ENCODE assay signal across 1 cellular context in the genomic region with DNA sequence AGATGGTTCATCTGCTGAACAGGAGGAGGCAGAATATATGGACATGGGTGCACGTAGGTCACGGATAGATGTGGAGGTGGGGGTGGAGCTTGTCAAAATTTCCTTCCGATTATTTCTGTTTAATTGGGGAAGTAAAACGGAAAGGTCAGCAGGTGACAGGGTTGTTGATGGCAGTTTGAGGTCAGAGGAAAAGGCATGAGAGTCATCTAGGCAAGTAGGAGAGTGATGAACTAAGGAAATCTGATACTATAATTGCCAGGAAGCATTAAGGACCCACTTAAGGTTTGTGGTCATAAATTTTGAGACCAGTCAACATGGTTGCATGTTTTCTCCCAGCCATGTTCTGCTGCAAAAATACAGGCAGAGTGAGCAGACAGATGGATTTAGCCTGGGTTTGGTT.
TF ChIP-seq lines count a peak whose summit lies in the region.

No MANE protein-coding gene starts in this region.

TF ChIP-seq in K562, 482 proteins besides CTCF, POLR2A, EP300 and RAD21 (continued from another document):
- TF ChIP-seq MEIS2 (IDR thresholded peaks at IDR 0.05; ENCODE audit: partially characterized antibody), result peak; percentile 69
- no peak for TF ChIP-seq PCBP1 (IDR thresholded peaks at IDR 0.05; ENCODE audit: low read depth, low read length, poor library complexity, severe bottlenecking)
- TF ChIP-seq ZNF143 (CRISPR knock-in tag; IDR thresholded peaks at IDR 0.05), result no peak
- no peak for TF ChIP-seq RAD51 (IDR thresholded peaks at IDR 0.05; ENCODE audit: borderline replicate concordance, low read depth)
- no peak for TF ChIP-seq HEY1 (CRISPR knock-in tag; IDR thresholded peaks at IDR 0.05; ENCODE audit: borderline replicate concordance)
- TF ChIP-seq SMAD1 (IDR thresholded peaks at IDR 0.05; ENCODE audit: low read depth, low read length, partially characterized antibody), result no peak
- no peak for TF ChIP-seq POU5F1 (IDR thresholded peaks at IDR 0.05; ENCODE audit: borderline replicate concordance, low read depth, low read length, partially characterized antibody)
- peak; percentile 54; the same call in 1 of the 2 replicates for TF ChIP-seq ESRRA (IDR thresholded peaks at IDR 0.05; ENCODE audit: borderline replicate concordance, low read depth)
- TF ChIP-seq ZNF57 (CRISPR knock-in tag; IDR thresholded peaks at IDR 0.05), result no peak
- TF ChIP-seq ETV6 (IDR thresholded peaks at IDR 0.05; ENCODE audit: borderline replicate concordance in 1 of 2, low read depth in 2 of 2, low read length in 1 of 2), result 0 out of 4 replicates have a peak, but pooled peaks of 1 of the 2 experiments have one; percentile 24
- no peak for TF ChIP-seq ETV6 (CRISPR knock-in tag; IDR thresholded peaks at IDR 0.05; ENCODE audit: borderline replicate concordance)
- no peak for TF ChIP-seq ETS2 (tag; IDR thresholded peaks at IDR 0.05; ENCODE audit: borderline replicate concordance, poor library complexity, severe bottlenecking)
- TF ChIP-seq ZNF174 (CRISPR knock-in tag; IDR thresholded peaks at IDR 0.05), result no peak
- TF ChIP-seq FOXM1 (IDR thresholded peaks at IDR 0.05; ENCODE audit: low read depth), result no peak
- no peak for TF ChIP-seq FOXM1 (CRISPR knock-in tag; IDR thresholded peaks at IDR 0.05; ENCODE audit: low read depth)
- no peak for TF ChIP-seq ZNF699 (CRISPR knock-in tag; IDR thresholded peaks at IDR 0.05; ENCODE audit: insufficient replicate concordance)
- TF ChIP-seq TEAD1 (CRISPR knock-in tag; IDR thresholded peaks at IDR 0.05), result no peak
- TF ChIP-seq RUNX1 (IDR thresholded peaks at IDR 0.05; ENCODE audit: low read depth), result no peak
- TF ChIP-seq ATF1 (CRISPR knock-in tag; IDR thresholded peaks at IDR 0.05), result no peak
- TF ChIP-seq ATF1 (tag; IDR thresholded peaks at IDR 0.05), result no peak
TF ChIP-seq in K562: peak in this region for 7.
